20 cellular contexts compared by ENCODE assay signal in genomic region chr1:199010492-199010891, GRCh38.
DNase-seq lines count a peak whose midpoint lies in the region; ATAC-seq and TF ChIP-seq lines count a peak whose summit lies in the region.
"Had no signal": no experiment of that assay in that cellular context is flagged by ENCODE, and none has a peak within 500 bp of the region (broad histone marks: within the 10 kb centered on the region; RNA-seq: fewer than 3 reads in every experiment).

No MANE protein-coding gene starts in this region.

- no peak overlapping the region for H2AK9ac ChIP-seq in IMR-90 (replicated peaks; ENCODE audit: low read depth, low read length, poor library complexity)

- H3K9me3 ChIP-seq in IMR-90 (ENCODE audit: control insufficient read depth, insufficient read depth, low read length) = no peaks in the 10 kb centered on the region
- H3K9me3 ChIP-seq: ascending aorta, MG63, vagina had no signal

- H4K8ac ChIP-seq in IMR-90 (ENCODE audit: low read depth in 2 of 2, low read length in 2 of 2) = peak overlapping the region in 1 of 2 experiments; percentile 3; a peak in 2 of 4 replicates

- H2AFZ ChIP-seq in IMR-90 (replicated peaks; ENCODE audit: low read length, poor library complexity) = no peak overlapping the region

- peak overlapping the region; percentile 54 for H3K27ac Mint-ChIP-seq in activated CD4-positive, alpha-beta T cell treated with anti-CD3 and anti-CD28 coated beads, Interleukin-2, amount 10 ng/mL, durations not matched to agents 7 days and 5 days
- H3K27ac Mint-ChIP-seq in immature natural killer cell = peak overlapping the region in 1 of 6 donors; percentile 57
- H3K27ac Mint-ChIP-seq: activated T-helper 17 cell treated with anti-CD3 and anti-CD28 coated beads, Interleukin-2, amount 50 U/mL, for 72 hours had no signal

- no peak overlapping the region for H3K56ac ChIP-seq in IMR-90 (ENCODE audit: extremely low read depth, insufficient read depth, low read length)

- dilution Hi-C loops in IMR-90 (cut with HindIII; ENCODE audit: low sequenced_read_pairs, unreplicated experiment) = no loop called here

- H3K9ac ChIP-seq in IMR-90 (ENCODE audit: low read depth, low read length) = no peak overlapping the region

- TF ChIP-seq POLR2A in IMR-90 (IDR thresholded peaks at IDR 0.05; ENCODE audit: low read depth, low read length) = no peak

- peak overlapping the region; percentile 84 for H2BK5ac ChIP-seq in IMR-90 (ENCODE audit: low read depth, low read length, poor library complexity, severe bottlenecking)

- no peak overlapping the region for H3K4me3 Mint-ChIP-seq in activated CD4-positive, alpha-beta T cell treated with anti-CD3 and anti-CD28 coated beads, Interleukin-2, amount 10 ng/mL, durations not matched to agents 7 days and 5 days
- H3K4me3 Mint-ChIP-seq in immature natural killer cell = peak overlapping the region; percentile 8 to 77 (median 72)
- H3K4me3 Mint-ChIP-seq: activated T-helper 17 cell treated with anti-CD3 and anti-CD28 coated beads, Interleukin-2, amount 50 U/mL, for 72 hours had no signal

- in situ Hi-C loops in IMR-90 (cut with MboI; ENCODE audit: low sequenced_read_pairs) = no loop called here

- intact Hi-C loops in IMR-90 (cut with micrococcal nuclease) = no loop called here

- CTCF ChIA-PET in activated CD4-positive, alpha-beta T cell treated with anti-CD3 and anti-CD28 coated beads, Interleukin-2, amount 10 ng/mL, durations not matched to agents 7 days and 5 days (lab: Charles Lee) = interaction anchor here (0.6 to 2.2 kb wide), 3 partner anchors 9 to 528 kb away, joined by 3 to 8 read pairs (median 5); no protein-coding TSS in a partner anchor
- CTCF ChIA-PET in IMR-90 (lab: Yijun Ruan, JAX) = no interaction called here

- H3K27me3 ChIP-seq in IMR-90 (ENCODE audit: control insufficient read depth, insufficient read depth, low read length) = no peaks in the 10 kb centered on the region
- H3K27me3 ChIP-seq: ascending aorta, MG63, vagina had no signal

- no peak overlapping the region; the same call in 2 of the 3 replicates for H2BK15ac ChIP-seq in IMR-90 (ENCODE audit: low read depth, low read length)

- no peak overlapping the region; the same call in 1 of the 2 replicates for H3K14ac ChIP-seq in IMR-90 (replicated peaks; ENCODE audit: low read depth, low read length)

- DNase-seq in activated CD4-positive, alpha-beta T cell treated with anti-CD3 and anti-CD28 coated beads, Interleukin-2, amount 10 ng/mL, durations not matched to agents 7 days and 5 days = no peak
- DNase-seq in activated CD4-positive, alpha-beta T cell treated with anti-CD3 and anti-CD28 coated beads, Interleukin-2, amount 50 U/mL, for 48 hours = no peak
- DNase-seq in IMR-90 (no peak), SKM-1 (lab: John Stamatoyannopoulos, UW; ENCODE audit: unreplicated experiment) (peak; percentile 38), immature natural killer cell (peak; percentile 53 to 63 (median 55)), hepatic stellate cell (ENCODE audit: low spot score) (no peak)
- DNase-seq: ACHN; Calu3; erythroblast; glutamatergic neuron; MG63; NCI-H2081; NCI-H526; stimulated activated CD4-positive, alpha-beta T cell treated with anti-CD3 and anti-CD28 coated beads, Interleukin-15, amount 100 ng/mL, for 24 hours had no signal

- ATAC-seq in IMR-90 (ENCODE audit: low read depth) (no peak; the same call in 1 of the 2 replicates), HG02884 (IDR thresholded peaks at IDR 0.05; ENCODE audit: unreplicated experiment) (no peak), HG03521 (IDR thresholded peaks at IDR 0.05; ENCODE audit: unreplicated experiment) (no peak)
- ATAC-seq: activated T-helper 17 cell treated with anti-CD3 and anti-CD28 coated beads, Interleukin-2, amount 50 U/mL, for 72 hours had no signal

- H3K4me1 Mint-ChIP-seq in activated CD4-positive, alpha-beta T cell treated with anti-CD3 and anti-CD28 coated beads, Interleukin-2, amount 10 ng/mL, durations not matched to agents 7 days and 5 days = peaks cover 48% of the 10 kb centered on the region
- H3K4me1 Mint-ChIP-seq in immature natural killer cell = peaks cover 32 to 73% of the 10 kb centered on the region in 2 donors

- H3K4me2 ChIP-seq in IMR-90 (ENCODE audit: low read depth, low read length) = no peak overlapping the region

- H3K27ac ChIP-seq in IMR-90 (ENCODE audit: insufficient read depth, low read length) = 0 out of 2 replicates have a peak overlapping the region, but pooled peaks have one; percentile 23
- H3K27ac ChIP-seq: ascending aorta, coronary artery, vagina had no signal

- no peak overlapping the region for H3K23ac ChIP-seq in IMR-90 (ENCODE audit: low read depth, low read length)

- TF ChIP-seq CTCF in IMR-90 (conservative IDR thresholded peaks at IDR 0.05; ENCODE audit: low read depth, low read length) = no peak

- POLR2A ChIA-PET in activated CD4-positive, alpha-beta T cell treated with anti-CD3 and anti-CD28 coated beads, Interleukin-2, amount 10 ng/mL, durations not matched to agents 7 days and 5 days (lab: Charles Lee) = no interaction called here
- POLR2A ChIA-PET in IMR-90 (lab: Charles Lee; ENCODE audit: unreplicated experiment) = no interaction called here

- H3K36me3 ChIP-seq in IMR-90 (ENCODE audit: control insufficient read depth, insufficient read depth, low read length) = no peaks in the 10 kb centered on the region
- H3K36me3 ChIP-seq: ascending aorta, MG63, vagina had no signal

- H2AK5ac ChIP-seq in IMR-90 (ENCODE audit: low read depth, low read length) = no peak overlapping the region

- no peak overlapping the region for H2BK120ac ChIP-seq in IMR-90 (ENCODE audit: low read depth, low read length)

- H3K9me1 ChIP-seq in IMR-90 (ENCODE audit: insufficient read depth, low read length) = no peaks in the 10 kb centered on the region

- peaks cover 20% of the 10 kb centered on the region for H3K36me3 Mint-ChIP-seq in activated CD4-positive, alpha-beta T cell treated with anti-CD3 and anti-CD28 coated beads, Interleukin-2, amount 10 ng/mL, durations not matched to agents 7 days and 5 days (ENCODE audit: low read depth)
- H3K36me3 Mint-ChIP-seq in immature natural killer cell = peaks cover 3 to 11% (median 5%) of the 10 kb centered on the region in 3 donors

- no peaks in the 10 kb centered on the region for H3K79me1 ChIP-seq in IMR-90 (ENCODE audit: low read depth in 1 of 2, low read length in 2 of 2)

- BruUV-seq in IMR-90 (replicated peaks; lab: Mats Ljungman, UMichigan) = no TSS peak

- H3K9me3 Mint-ChIP-seq in activated CD4-positive, alpha-beta T cell treated with anti-CD3 and anti-CD28 coated beads, Interleukin-2, amount 10 ng/mL, durations not matched to agents 7 days and 5 days = peaks cover 2% of the 10 kb centered on the region
- no peaks in the 10 kb centered on the region for H3K9me3 Mint-ChIP-seq in immature natural killer cell
- H3K9me3 Mint-ChIP-seq: activated T-helper 17 cell treated with anti-CD3 and anti-CD28 coated beads, Interleukin-2, amount 50 U/mL, for 72 hours had no signal

- H4K5ac ChIP-seq in IMR-90 (ENCODE audit: low read depth, low read length) = no peak overlapping the region

- H3K4ac ChIP-seq in IMR-90 (ENCODE audit: low read depth, low read length) = peak overlapping the region; percentile 33; the same call in 1 of the 2 replicates

- H4K91ac ChIP-seq in IMR-90 (ENCODE audit: insufficient read depth, low read depth, low read length) = no peak overlapping the region

- H2BK20ac ChIP-seq in IMR-90 (ENCODE audit: low read depth, low read length) = peak overlapping the region; percentile 59; the same call in 1 of the 2 replicates

- no peak for TF ChIP-seq RAD21 in IMR-90 (IDR thresholded peaks at IDR 0.05; ENCODE audit: low read length)

- no peaks in the 10 kb centered on the region for H3K27me3 Mint-ChIP-seq in activated CD4-positive, alpha-beta T cell treated with anti-CD3 and anti-CD28 coated beads, Interleukin-2, amount 10 ng/mL, durations not matched to agents 7 days and 5 days
- peaks cover 2 to 4% (median 4%) of the 10 kb centered on the region in 3 donors for H3K27me3 Mint-ChIP-seq in immature natural killer cell (ENCODE audit: low read depth in 3 of 3)

- no CpG with 5 or more reads among the region's 4 CpGs for WGBS in IMR-90 (ENCODE audit: extremely low coverage in 2 of 2, insufficient read length in 1 of 2), 2 experiments

- H4K20me1 ChIP-seq in IMR-90 (ENCODE audit: insufficient read depth, low read length) = no peaks in the 10 kb centered on the region

- no peak overlapping the region for H3K4me3 ChIP-seq in IMR-90 (ENCODE audit: insufficient read depth, low read depth, low read length)
- H3K4me3 ChIP-seq: ascending aorta, coronary artery, MG63, vagina had no signal

- peak overlapping the region; percentile 4; the same call in 1 of the 2 replicates for H3K18ac ChIP-seq in IMR-90 (ENCODE audit: low read depth, low read length)

- H3K4me1 ChIP-seq in IMR-90 (ENCODE audit: control insufficient read depth, insufficient read depth, low read length) = no peaks in the 10 kb centered on the region
- H3K4me1 ChIP-seq: ascending aorta, vagina had no signal

TF ChIP-seq in IMR-90, 13 proteins besides CTCF, POLR2A, EP300 and RAD21 (continues in another document):
- TF ChIP-seq CEBPB (IDR thresholded peaks at IDR 0.05; ENCODE audit: low read depth, low read length) (no peak), USF2 (IDR thresholded peaks at IDR 0.05; ENCODE audit: low read depth, low read length) (no peak), SMC3 (IDR thresholded peaks at IDR 0.05; ENCODE audit: low read depth, low read length) (no peak), RCOR1 (IDR thresholded peaks at IDR 0.05; ENCODE audit: insufficient replicate concordance, low read length) (no peak), CHD1 (IDR thresholded peaks at IDR 0.05; ENCODE audit: low read depth, low read length) (no peak), BHLHE40 (IDR thresholded peaks at IDR 0.05; ENCODE audit: low read depth, low read length) (no peak), NFE2L2 (IDR thresholded peaks at IDR 0.05; ENCODE audit: low read depth, low read length) (no peak), MAZ (IDR thresholded peaks at IDR 0.05; ENCODE audit: borderline replicate concordance, low read depth, low read length) (no peak), MAFK (IDR thresholded peaks at IDR 0.05; ENCODE audit: low read depth, low read length) (no peak), RFX5 (IDR thresholded peaks at IDR 0.05; ENCODE audit: low read depth, low read length) (no peak), FOS (IDR thresholded peaks at IDR 0.05; ENCODE audit: low read depth, low read length) (no peak)

Comparison
In these comparisons a context has a peak if more than half of its experiments do, and no peak if none do; other contexts are left out.
1. DNase-seq: peak in SKM-1 (single experiment) and immature natural killer cell (3 of 3); none in activated CD4-positive, alpha-beta T cell treated with anti-CD3 and anti-CD28 coated beads, Interleukin-2, amount 10 ng/mL, durations not matched to agents 7 days and 5 days (single experiment), activated CD4-positive, alpha-beta T cell treated with anti-CD3 and anti-CD28 coated beads, Interleukin-2, amount 50 U/mL, for 48 hours (0 of 2), IMR-90 (single experiment) and hepatic stellate cell (single experiment).